1 cellular context compared by ENCODE assay signal in genomic region chr11:10455637-10456487, GRCh38.
TF ChIP-seq lines count a peak whose summit lies in the region.

No MANE protein-coding gene starts in this region.

TF ChIP-seq in GM12878, 131 proteins besides CTCF, POLR2A, EP300 and RAD21 (continued from another document and continues in another):
- TF ChIP-seq ZBTB33 (IDR thresholded peaks at IDR 0.05) (no peak), TCF3 (IDR thresholded peaks at IDR 0.05; ENCODE audit: borderline replicate concordance, insufficient read depth, low read depth, low read length) (peak; percentile 51; the same call in 1 of the 2 replicates), SMAD1 (IDR thresholded peaks at IDR 0.05; ENCODE audit: low read depth, partially characterized antibody) (no peak), RB1 (IDR thresholded peaks at IDR 0.05; ENCODE audit: borderline replicate concordance) (no peak), BCL11A (IDR thresholded peaks at IDR 0.05; ENCODE audit: low read depth, low read length) (no peak), YBX1 (IDR thresholded peaks at IDR 0.05) (no peak), TARDBP (IDR thresholded peaks at IDR 0.05; ENCODE audit: borderline replicate concordance) (0 out of 2 replicates have a peak, but pooled peaks have one; percentile 40), SRF (IDR thresholded peaks at IDR 0.05; ENCODE audit: low read depth in 2 of 2, low read length in 2 of 2) (0 out of 4 replicates have a peak, but pooled peaks of 1 of the 2 experiments have one; percentile 2), CUX1 (IDR thresholded peaks at IDR 0.05; ENCODE audit: insufficient replicate concordance, low read depth, low read length) (no peak), IKZF2 (IDR thresholded peaks at IDR 0.05) (peak; percentile 60 to 76), POU2F2 (IDR thresholded peaks at IDR 0.05; ENCODE audit: borderline replicate concordance, low read depth, low read length) (peak; percentile 73), MTA3 (IDR thresholded peaks at IDR 0.05; ENCODE audit: borderline replicate concordance, low read length) (no peak; the same call in 1 of the 2 replicates), CBFB (IDR thresholded peaks at IDR 0.05; ENCODE audit: low read depth) (0 out of 2 replicates have a peak, but pooled peaks have one; percentile 30), SIX5 (IDR thresholded peaks at IDR 0.05; ENCODE audit: low read depth, low read length, severe bottlenecking) (no peak), ZNF217 (IDR thresholded peaks at IDR 0.05) (no peak), KDM1A (IDR thresholded peaks at IDR 0.05; ENCODE audit: borderline replicate concordance) (no peak), ATF7 (IDR thresholded peaks at IDR 0.05; ENCODE audit: low read depth) (0 out of 2 replicates have a peak, but pooled peaks have one; percentile 31), NFIC (IDR thresholded peaks at IDR 0.05; ENCODE audit: low read depth, low read length) (peak; percentile 56; the same call in 1 of the 2 replicates), BHLHE40 (IDR thresholded peaks at IDR 0.05; ENCODE audit: borderline replicate concordance in 1 of 2, low read depth in 2 of 2, low read length in 1 of 2) (peak in 1 of 2 experiments; percentile 28; a peak in 3 of 4 replicates), SREBF2 (IDR thresholded peaks at IDR 0.05; ENCODE audit: low read length) (no peak), WRNIP1 (IDR thresholded peaks at IDR 0.05; ENCODE audit: borderline replicate concordance, low read depth, low read length) (no peak), ZNF24 (IDR thresholded peaks at IDR 0.05) (no peak), KLF5 (IDR thresholded peaks at IDR 0.05; ENCODE audit: partially characterized antibody) (peak; percentile 50), CHD4 (IDR thresholded peaks at IDR 0.05) (no peak), FOXM1 (IDR thresholded peaks at IDR 0.05; ENCODE audit: low read depth, low read length) (peak; percentile 38; the same call in 1 of the 2 replicates), BCL3 (IDR thresholded peaks at IDR 0.05; ENCODE audit: borderline replicate concordance, insufficient read depth, low read depth, low read length, poor library complexity, severe bottlenecking) (no peak), HDAC2 (IDR thresholded peaks at IDR 0.05) (no peak), IRF4 (IDR thresholded peaks at IDR 0.05; ENCODE audit: low read depth, low read length) (no peak), MYB (IDR thresholded peaks at IDR 0.05; ENCODE audit: borderline replicate concordance, low read depth, low read length) (no peak), EZH2 (IDR thresholded peaks at IDR 0.05; ENCODE audit: borderline replicate concordance, control insufficient read depth, low read depth, low read length) (no peak), USF2 (IDR thresholded peaks at IDR 0.05; ENCODE audit: borderline replicate concordance, low read depth, low read length) (no peak), ZBED1 (IDR thresholded peaks at IDR 0.05; ENCODE audit: borderline replicate concordance) (no peak), EGR1 (IDR thresholded peaks at IDR 0.05; ENCODE audit: borderline replicate concordance in 1 of 2, low read depth in 2 of 2, low read length in 2 of 2) (0 out of 3 replicates have a peak, but pooled peaks of 1 of the 2 experiments have one; percentile 8), RCOR1 (conservative IDR thresholded peaks at IDR 0.05; ENCODE audit: low read depth, low read length) (no peak), NBN (IDR thresholded peaks at IDR 0.05) (0 out of 2 replicates have a peak, but pooled peaks have one; percentile 30), EED (IDR thresholded peaks at IDR 0.05; ENCODE audit: low read depth) (peak; percentile 82), SMARCA5 (IDR thresholded peaks at IDR 0.05) (no peak)
- TF ChIP-seq, protein P1, sequence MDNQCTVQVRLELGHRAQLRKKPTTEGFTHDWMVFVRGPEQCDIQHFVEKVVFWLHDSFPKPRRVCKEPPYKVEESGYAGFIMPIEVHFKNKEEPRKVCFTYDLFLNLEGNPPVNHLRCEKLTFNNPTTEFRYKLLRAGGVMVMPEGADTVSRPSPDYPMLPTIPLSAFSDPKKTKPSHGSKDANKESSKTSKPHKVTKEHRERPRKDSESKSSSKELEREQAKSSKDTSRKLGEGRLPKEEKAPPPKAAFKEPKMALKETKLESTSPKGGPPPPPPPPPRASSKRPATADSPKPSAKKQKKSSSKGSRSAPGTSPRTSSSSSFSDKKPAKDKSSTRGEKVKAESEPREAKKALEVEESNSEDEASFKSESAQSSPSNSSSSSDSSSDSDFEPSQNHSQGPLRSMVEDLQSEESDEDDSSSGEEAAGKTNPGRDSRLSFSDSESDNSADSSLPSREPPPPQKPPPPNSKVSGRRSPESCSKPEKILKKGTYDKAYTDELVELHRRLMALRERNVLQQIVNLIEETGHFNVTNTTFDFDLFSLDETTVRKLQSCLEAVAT (IDR thresholded peaks at IDR 0.05) = 0 out of 2 replicates have a peak, but pooled peaks have one; percentile 48
- TF ChIP-seq, protein P2, sequence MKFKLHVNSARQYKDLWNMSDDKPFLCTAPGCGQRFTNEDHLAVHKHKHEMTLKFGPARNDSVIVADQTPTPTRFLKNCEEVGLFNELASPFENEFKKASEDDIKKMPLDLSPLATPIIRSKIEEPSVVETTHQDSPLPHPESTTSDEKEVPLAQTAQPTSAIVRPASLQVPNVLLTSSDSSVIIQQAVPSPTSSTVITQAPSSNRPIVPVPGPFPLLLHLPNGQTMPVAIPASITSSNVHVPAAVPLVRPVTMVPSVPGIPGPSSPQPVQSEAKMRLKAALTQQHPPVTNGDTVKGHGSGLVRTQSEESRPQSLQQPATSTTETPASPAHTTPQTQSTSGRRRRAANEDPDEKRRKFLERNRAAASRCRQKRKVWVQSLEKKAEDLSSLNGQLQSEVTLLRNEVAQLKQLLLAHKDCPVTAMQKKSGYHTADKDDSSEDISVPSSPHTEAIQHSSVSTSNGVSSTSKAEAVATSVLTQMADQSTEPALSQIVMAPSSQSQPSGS (IDR thresholded peaks at IDR 0.05; ENCODE audit: low read length) = no peak
- TF ChIP-seq, protein P3, sequence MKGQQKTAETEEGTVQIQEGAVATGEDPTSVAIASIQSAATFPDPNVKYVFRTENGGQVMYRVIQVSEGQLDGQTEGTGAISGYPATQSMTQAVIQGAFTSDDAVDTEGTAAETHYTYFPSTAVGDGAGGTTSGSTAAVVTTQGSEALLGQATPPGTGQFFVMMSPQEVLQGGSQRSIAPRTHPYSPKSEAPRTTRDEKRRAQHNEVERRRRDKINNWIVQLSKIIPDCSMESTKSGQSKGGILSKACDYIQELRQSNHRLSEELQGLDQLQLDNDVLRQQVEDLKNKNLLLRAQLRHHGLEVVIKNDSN (IDR thresholded peaks at IDR 0.05; ENCODE audit: borderline replicate concordance, extremely low read length, insufficient read depth, low read depth, low read length) = no peak
- TF ChIP-seq, protein P4, sequence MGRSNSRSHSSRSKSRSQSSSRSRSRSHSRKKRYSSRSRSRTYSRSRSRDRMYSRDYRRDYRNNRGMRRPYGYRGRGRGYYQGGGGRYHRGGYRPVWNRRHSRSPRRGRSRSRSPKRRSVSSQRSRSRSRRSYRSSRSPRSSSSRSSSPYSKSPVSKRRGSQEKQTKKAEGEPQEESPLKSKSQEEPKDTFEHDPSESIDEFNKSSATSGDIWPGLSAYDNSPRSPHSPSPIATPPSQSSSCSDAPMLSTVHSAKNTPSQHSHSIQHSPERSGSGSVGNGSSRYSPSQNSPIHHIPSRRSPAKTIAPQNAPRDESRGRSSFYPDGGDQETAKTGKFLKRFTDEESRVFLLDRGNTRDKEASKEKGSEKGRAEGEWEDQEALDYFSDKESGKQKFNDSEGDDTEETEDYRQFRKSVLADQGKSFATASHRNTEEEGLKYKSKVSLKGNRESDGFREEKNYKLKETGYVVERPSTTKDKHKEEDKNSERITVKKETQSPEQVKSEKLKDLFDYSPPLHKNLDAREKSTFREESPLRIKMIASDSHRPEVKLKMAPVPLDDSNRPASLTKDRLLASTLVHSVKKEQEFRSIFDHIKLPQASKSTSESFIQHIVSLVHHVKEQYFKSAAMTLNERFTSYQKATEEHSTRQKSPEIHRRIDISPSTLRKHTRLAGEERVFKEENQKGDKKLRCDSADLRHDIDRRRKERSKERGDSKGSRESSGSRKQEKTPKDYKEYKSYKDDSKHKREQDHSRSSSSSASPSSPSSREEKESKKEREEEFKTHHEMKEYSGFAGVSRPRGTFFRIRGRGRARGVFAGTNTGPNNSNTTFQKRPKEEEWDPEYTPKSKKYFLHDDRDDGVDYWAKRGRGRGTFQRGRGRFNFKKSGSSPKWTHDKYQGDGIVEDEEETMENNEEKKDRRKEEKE (IDR thresholded peaks at IDR 0.05) = no peak
- TF ChIP-seq, protein P5, sequence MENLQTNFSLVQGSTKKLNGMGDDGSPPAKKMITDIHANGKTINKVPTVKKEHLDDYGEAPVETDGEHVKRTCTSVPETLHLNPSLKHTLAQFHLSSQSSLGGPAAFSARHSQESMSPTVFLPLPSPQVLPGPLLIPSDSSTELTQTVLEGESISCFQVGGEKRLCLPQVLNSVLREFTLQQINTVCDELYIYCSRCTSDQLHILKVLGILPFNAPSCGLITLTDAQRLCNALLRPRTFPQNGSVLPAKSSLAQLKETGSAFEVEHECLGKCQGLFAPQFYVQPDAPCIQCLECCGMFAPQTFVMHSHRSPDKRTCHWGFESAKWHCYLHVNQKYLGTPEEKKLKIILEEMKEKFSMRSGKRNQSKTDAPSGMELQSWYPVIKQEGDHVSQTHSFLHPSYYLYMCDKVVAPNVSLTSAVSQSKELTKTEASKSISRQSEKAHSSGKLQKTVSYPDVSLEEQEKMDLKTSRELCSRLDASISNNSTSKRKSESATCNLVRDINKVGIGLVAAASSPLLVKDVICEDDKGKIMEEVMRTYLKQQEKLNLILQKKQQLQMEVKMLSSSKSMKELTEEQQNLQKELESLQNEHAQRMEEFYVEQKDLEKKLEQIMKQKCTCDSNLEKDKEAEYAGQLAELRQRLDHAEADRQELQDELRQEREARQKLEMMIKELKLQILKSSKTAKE (IDR thresholded peaks at IDR 0.05; ENCODE audit: low read depth, poor library complexity, severe bottlenecking) = peak; percentile 64
